Comparison of ENCODE assay signal across 8 cellular contexts in genomic region chr3:9396632-9397330, GRCh38. TPM values are rescaled to one million over a fixed set of nuclear protein-coding genes. Genes with fewer than 3 reads are reported as not detected.
DNase-seq lines count a peak whose midpoint lies in the region; ATAC-seq and TF ChIP-seq lines count a peak whose summit lies in the region.

No MANE protein-coding gene starts in this region.

- no peak for TF ChIP-seq CTCF in GM20000 (IDR thresholded peaks at IDR 0.05; ENCODE audit: extremely low read depth, missing control alignments)
- TF ChIP-seq CTCF in lung (IDR thresholded peaks at IDR 0.05; ENCODE audit: control extremely low read depth, extremely low read depth) = no peak

- no peaks in the 10 kb centered on the region for H3K9me3 ChIP-seq in CD8-positive, alpha-beta memory T cell (ENCODE audit: low read length)
- H3K9me3 ChIP-seq in lung (ENCODE audit: control insufficient read depth in 2 of 2, insufficient read depth in 1 of 2, low read length in 1 of 2) = no peaks in the 10 kb centered on the region

- peaks cover 69% of the 10 kb centered on the region for H3K4me1 ChIP-seq in CD8-positive, alpha-beta memory T cell (ENCODE audit: insufficient read depth, low read length)
- H3K4me1 ChIP-seq in lung (ENCODE audit: control insufficient read depth in 2 of 2, insufficient read depth in 2 of 2, low read length in 2 of 2) = peaks cover 4 to 16% of the 10 kb centered on the region in 2 donors

- WGBS in lung, 2 donors = 0 to 1% methylated on average over 53 to 71 of the region's 71 CpGs

- POLR2A ChIA-PET in CD8-positive, alpha-beta memory T cell (lab: Charles Lee) = interaction anchor here (0.8 to 3.6 kb wide), 15 partner anchors 8 to 1875 kb away, joined by 3 to 81 read pairs (median 4); partner anchors contain the start of genes ARPC4, ATG7, BRPF1 and MTMR14

- peak; percentile 77 for ATAC-seq in lung (ENCODE audit: insufficient read depth, low FRiP score)

- peak overlapping the region; percentile 91 to 99 (median 97) for H3K4me3 Mint-ChIP-seq in CD8-positive, alpha-beta memory T cell

- peaks cover under 1 to 60% (median 7%) of the 10 kb centered on the region in 3 donors for H3K36me3 Mint-ChIP-seq in CD8-positive, alpha-beta memory T cell

- peak overlapping the region; percentile 97 to 99 (median 99) for H3K27ac Mint-ChIP-seq in CD8-positive, alpha-beta memory T cell

- peaks cover 65 to 80% (median 77%) of the 10 kb centered on the region in 3 donors for H3K4me1 Mint-ChIP-seq in CD8-positive, alpha-beta memory T cell

- no peaks in the 10 kb centered on the region for H3K27me3 ChIP-seq in CD8-positive, alpha-beta memory T cell (ENCODE audit: insufficient read depth, low read length, poor library complexity, severe bottlenecking)
- H3K27me3 ChIP-seq in lung (ENCODE audit: control insufficient read depth, insufficient read depth) = no peaks in the 10 kb centered on the region

- H3K27me3 Mint-ChIP-seq in CD8-positive, alpha-beta memory T cell = peaks cover 0 to 4% of the 10 kb centered on the region in 2 donors

- H3K27ac ChIP-seq in CD8-positive, alpha-beta memory T cell (ENCODE audit: low read depth, low read length) = peak overlapping the region; percentile 90
- peak overlapping the region; percentile 97 to 99 for H3K27ac ChIP-seq in lung (ENCODE audit: low read depth in 1 of 2, low read length in 1 of 2)

- peak overlapping the region; percentile 93 for H3K4me3 ChIP-seq in CD8-positive, alpha-beta memory T cell (ENCODE audit: low read length)
- peak overlapping the region; percentile 70 for H3K4me3 ChIP-seq in lung

- peak; percentile 98 to 100 (median 99) for DNase-seq in CD8-positive, alpha-beta memory T cell
- DNase-seq in GM20000 (ENCODE audit: low spot score) (peak; percentile 93), HS-5 (ENCODE audit: low read depth) (peak; percentile 96), NK-92 (lab: John Stamatoyannopoulos, UW; ENCODE audit: unreplicated experiment) (peak; percentile 90), lung (ENCODE audit: low spot score) (peak; percentile 98)
- DNase-seq in activated CD8-positive, alpha-beta memory T cell treated with anti-CD3 and anti-CD28 coated beads for 24 hours = peak; percentile 100
- DNase-seq in effector CD8-positive, alpha-beta T cell (lab: John Stamatoyannopoulos, UW) = peak; percentile 99
- peak; percentile 89 to 97 (median 92) for DNase-seq in stimulated activated CD4-positive, alpha-beta T cell treated with anti-CD3 and anti-CD28 coated beads, TNF-alpha, amount 100 ng/mL, for 24 hours (ENCODE audit: low read depth in 3 of 3)

- peaks cover 25% of the 10 kb centered on the region for H3K36me3 ChIP-seq in CD8-positive, alpha-beta memory T cell (ENCODE audit: insufficient read depth, low read length)
- H3K36me3 ChIP-seq in lung (ENCODE audit: control insufficient read depth in 2 of 2, insufficient read depth in 2 of 2, low read length in 2 of 2) = peaks cover 4 to 7% of the 10 kb centered on the region in 2 donors

- peaks cover 0 to 4% (median 0%) of the 10 kb centered on the region in 5 donors for H3K9me3 Mint-ChIP-seq in CD8-positive, alpha-beta memory T cell

- CTCF ChIA-PET in CD8-positive, alpha-beta memory T cell (lab: Charles Lee) = interaction anchor here (1.2 to 5.1 kb wide), 3 partner anchors 11 to 43 kb away, joined by 4 to 24 read pairs (median 5); partner anchors contain the start of gene THUMPD3

RNA-seq across cellular contexts. Expression of gene SETD5, which starts 0.6 kb away (rescaled TPM):
- 10 to 100 TPM; 89.8 to 97.2 TPM for total RNA-seq in CD8-positive, alpha-beta memory T cell
- 40.0 TPM for polyA plus RNA-seq in CD8-positive, alpha-beta memory T cell
- total RNA-seq in lung = 100 to 1,000 TPM; 100 to 178 TPM
- polyA plus RNA-seq in lung = 10 to 100 TPM; 23.7 to 34.7 TPM

RNA-seq across cellular contexts. Expression of gene THUMPD3, which starts 33.9 kb away (rescaled TPM):
- total RNA-seq in CD8-positive, alpha-beta memory T cell = 10 to 100 TPM; 58.4 to 58.5 TPM
- polyA plus RNA-seq in CD8-positive, alpha-beta memory T cell = 19.5 TPM
- 10 to 100 TPM; 35.0 to 37.2 TPM for total RNA-seq in lung
- polyA plus RNA-seq in lung = 10 to 100 TPM; 28.6 TPM

Comparison
In these comparisons a context has a peak if more than half of its experiments do, and no peak if none do; other contexts are left out.
1. Peak in every context shown above with its lines: DNase-seq, ATAC-seq, H3K4me3 ChIP-seq and H3K27ac ChIP-seq.